7 cellular contexts compared by ENCODE assay signal in the genomic region with DNA sequence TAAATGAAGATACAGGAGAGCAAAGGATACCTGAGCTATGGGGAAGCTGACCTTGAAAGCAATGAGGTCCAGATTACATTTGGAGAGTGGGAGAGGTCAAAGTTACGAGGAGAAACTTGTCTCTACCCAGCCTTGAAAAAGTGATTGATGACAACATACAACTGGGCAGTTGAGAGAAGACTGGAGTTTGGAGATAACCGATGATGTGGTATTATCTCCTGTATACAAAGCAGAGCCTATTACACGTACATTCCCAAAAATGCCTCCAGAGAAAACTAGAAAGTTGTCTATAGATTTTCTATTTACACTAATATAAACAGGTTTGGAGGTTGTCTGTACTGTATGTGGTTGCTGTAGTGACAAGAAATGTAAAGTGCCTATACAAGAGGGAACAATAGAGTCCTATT.
"Had no signal": no experiment of that assay in that cellular context is flagged by ENCODE, and none has a peak within 500 bp of the region (broad histone marks: within the 10 kb centered on the region; RNA-seq: fewer than 3 reads in every experiment).

No MANE protein-coding gene starts in this region.

- H3K4me3 ChIP-seq: GM23338 had no signal

- H3K4me3 Mint-ChIP-seq: GM23338, H9, IgD-negative memory B cell had no signal

- FAIRE-seq: H1, H54, HTR-8/SVneo had no signal

- DNase-seq: H9, HCEC 1CT had no signal

- H2AFZ ChIP-seq: GM23338 had no signal

- H3K4me2 ChIP-seq: GM23338 had no signal

- H3K27me3 Mint-ChIP-seq: IgD-negative memory B cell had no signal

- ATAC-seq: GM23338 had no signal

- H3K9me3 Mint-ChIP-seq: GM23338, H9, IgD-negative memory B cell had no signal

- H3K27ac Mint-ChIP-seq: GM23338, H9 had no signal
